In the genomic region with DNA sequence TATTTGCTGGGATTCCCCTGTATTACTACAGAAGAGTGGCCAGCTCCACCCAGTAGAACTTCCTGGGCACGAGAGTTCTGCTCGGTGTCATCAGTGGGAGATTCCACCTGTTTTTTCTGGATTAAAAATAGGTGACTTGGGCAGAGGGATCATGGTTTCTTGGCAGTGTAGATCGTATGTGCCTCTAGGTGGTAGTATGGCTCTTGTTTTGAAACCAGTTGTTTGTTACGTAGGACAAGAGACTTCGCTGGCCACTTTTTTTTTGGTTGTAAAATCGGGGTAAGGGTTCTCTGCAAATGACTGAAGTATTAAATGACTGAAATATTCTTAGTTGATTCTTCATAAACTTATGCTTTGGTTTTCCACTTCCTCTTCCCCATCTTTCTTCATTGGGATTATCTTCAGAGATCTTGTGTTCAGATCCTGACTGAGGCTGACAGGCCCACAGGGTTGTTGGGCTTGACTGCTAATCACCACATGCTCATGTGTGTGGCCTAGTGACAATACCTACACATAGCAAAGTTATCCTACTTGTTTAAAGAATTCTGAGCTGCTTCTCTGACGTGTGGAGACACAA, we compare ENCODE assay signal across 11 cellular contexts. TPM values are rescaled to one million over a fixed set of nuclear protein-coding genes. Genes with fewer than 3 reads are reported as not detected.
DNase-seq lines count a peak whose midpoint lies in the region; ATAC-seq, FAIRE-seq and TF ChIP-seq lines count a peak whose summit lies in the region.
"Had no signal": no experiment of that assay in that cellular context is flagged by ENCODE, and none has a peak within 500 bp of the region (broad histone marks: within the 10 kb centered on the region; RNA-seq: fewer than 3 reads in every experiment).

No MANE protein-coding gene starts in this region.

- no peak overlapping the region for H2AK9ac ChIP-seq in IMR-90 (replicated peaks; ENCODE audit: low read depth, low read length, poor library complexity)

- H3K27ac ChIP-seq in IMR-90 (ENCODE audit: insufficient read depth, low read length) = no peak overlapping the region
- no peak overlapping the region for H3K27ac ChIP-seq in brain microvascular endothelial cell
- H3K27ac ChIP-seq in HepG2 (ENCODE audit: extremely low read length, insufficient read depth, low read length) = no peak overlapping the region

- POLR2A ChIA-PET in IMR-90 (lab: Charles Lee; ENCODE audit: unreplicated experiment) = no interaction called here
- POLR2A ChIA-PET in HepG2 (lab: Yijun Ruan, JAX) = interaction anchor here (3.0 kb wide), 1 partner anchor 42 kb away, joined by 15 read pairs; no protein-coding TSS in a partner anchor

- H3K9me3 Mint-ChIP-seq in CD14-positive monocyte = no peaks in the 10 kb centered on the region
- H3K9me3 Mint-ChIP-seq in activated naive CD8-positive, alpha-beta T cell treated with anti-CD3 and anti-CD28 coated beads, Interleukin-2, amount 50 U/mL, for 24 hours = no peaks in the 10 kb centered on the region
- H3K9me3 Mint-ChIP-seq: stimulated activated naive B cell treated with anti-CD40 and anti-IgM and Interleukin-4, amounts not matched to agents 10 μg/mL and 1 μg/mL and 100 μg/mL, for 72 hours had no signal

- no peak overlapping the region for H2BK120ac ChIP-seq in IMR-90 (ENCODE audit: low read depth, low read length)

- no peak overlapping the region for H2BK20ac ChIP-seq in IMR-90 (ENCODE audit: low read depth, low read length)

- H3K4me2 ChIP-seq in IMR-90 (ENCODE audit: low read depth, low read length) (no peak overlapping the region), HepG2 (ENCODE audit: low read depth, low read length) (no peak overlapping the region)

- DNase-seq in CD14-positive monocyte (ENCODE audit: low spot score) (no peak), IMR-90 (peak; percentile 24), brain microvascular endothelial cell (peak; percentile 22), HepG2 (ENCODE audit: low spot score) (peak; percentile 18), NCI-H2227 (lab: John Stamatoyannopoulos, UW; ENCODE audit: unreplicated experiment) (no peak)
- DNase-seq in activated naive CD8-positive, alpha-beta T cell treated with anti-CD3 and anti-CD28 coated beads, Interleukin-2, amount 50 U/mL, for 24 hours = no peak
- DNase-seq: anterior cingulate cortex; stimulated activated naive B cell treated with anti-CD40 and anti-IgM and Interleukin-4, amounts not matched to agents 10 μg/mL and 1 μg/mL and 100 μg/mL, for 72 hours had no signal

- intact Hi-C loops in CD14-positive monocyte (cut with micrococcal nuclease) (loop anchor here in 1 of 2 donors (5.0 to 10.0 kb wide), 2 partner anchors 244 to 387 kb away; no protein-coding TSS in a partner anchor), IMR-90 (cut with micrococcal nuclease) (no loop called here), HepG2 (cut with micrococcal nuclease; ENCODE audit: unreplicated experiment) (loop anchor here (1.0 to 10.0 kb wide), 2 partner anchors 164 to 389 kb away; no protein-coding TSS in a partner anchor)

- no peak for FAIRE-seq in HepG2 (lab: Jason Lieb, UNC)
- FAIRE-seq: GM18507 had no signal

- no peaks in the 10 kb centered on the region for H3K79me1 ChIP-seq in IMR-90 (ENCODE audit: low read depth in 1 of 2, low read length in 2 of 2)

- H3K18ac ChIP-seq in IMR-90 (ENCODE audit: low read depth, low read length) = no peak overlapping the region

- CTCF ChIA-PET in IMR-90 (lab: Yijun Ruan, JAX) = interaction anchor here (0.7 kb wide), 1 partner anchor 242 kb away, joined by 4 read pairs; no protein-coding TSS in a partner anchor
- CTCF ChIA-PET in HepG2 (lab: Yijun Ruan, JAX; ENCODE audit: low intra/inter-chr PET ratio, low total read pairs) = interaction anchor here (1.0 to 1.5 kb wide), 3 partner anchors 243 to 389 kb away, joined by 3 to 7 read pairs (median 7); no protein-coding TSS in a partner anchor

- no peaks in the 10 kb centered on the region for H3K9me1 ChIP-seq in IMR-90 (ENCODE audit: insufficient read depth, low read length)

- H3K27me3 ChIP-seq in IMR-90 (ENCODE audit: control insufficient read depth, insufficient read depth, low read length) (peaks cover 12% of the 10 kb centered on the region), brain microvascular endothelial cell (replicated peaks) (peaks cover 2% of the 10 kb centered on the region), HepG2 (ENCODE audit: control insufficient read depth in 1 of 2, insufficient read depth in 2 of 2, low read length in 2 of 2) (peaks cover 0 to 11% of the 10 kb centered on the region in 2 experiments; a peak in 1 of 5 replicates)

- no peak overlapping the region for H2AFZ ChIP-seq in IMR-90 (replicated peaks; ENCODE audit: low read length, poor library complexity)
- H2AFZ ChIP-seq in HepG2 (ENCODE audit: low read length) = no peak overlapping the region

- TF ChIP-seq EP300 in HepG2 (IDR thresholded peaks at IDR 0.05; ENCODE audit: low read depth in 2 of 2, low read length in 2 of 2) = no peak
- no peak for TF ChIP-seq EP300 in HepG2 (CRISPR knock-in tag; IDR thresholded peaks at IDR 0.05; ENCODE audit: borderline replicate concordance)

- H2BK5ac ChIP-seq in IMR-90 (ENCODE audit: low read depth, low read length, poor library complexity, severe bottlenecking) = no peak overlapping the region

- H3K4me1 Mint-ChIP-seq in CD14-positive monocyte = peaks cover 12% of the 10 kb centered on the region
- H3K4me1 Mint-ChIP-seq in activated naive CD8-positive, alpha-beta T cell treated with anti-CD3 and anti-CD28 coated beads, Interleukin-2, amount 50 U/mL, for 24 hours = peaks cover 24% of the 10 kb centered on the region

- no peaks in the 10 kb centered on the region for H3K9me3 ChIP-seq in IMR-90 (ENCODE audit: control insufficient read depth, insufficient read depth, low read length)
- no peaks in the 10 kb centered on the region for H3K9me3 ChIP-seq in HepG2 (ENCODE audit: low read length)

- no peak overlapping the region for H4K5ac ChIP-seq in IMR-90 (ENCODE audit: low read depth, low read length)

- H3K79me2 ChIP-seq in HepG2 (ENCODE audit: insufficient read depth, low read length) = no peaks in the 10 kb centered on the region

- no peak overlapping the region for H3K23ac ChIP-seq in IMR-90 (ENCODE audit: low read depth, low read length)

- WGBS in IMR-90 (ENCODE audit: extremely low coverage in 2 of 2, insufficient read length in 1 of 2), 2 experiments = no CpG with 5 or more reads among the region's 7 CpGs
- WGBS in HepG2 (ENCODE audit: low lambda C conversion rate) = 16% methylated on average over 7 of the region's 7 CpGs

- H3K9ac ChIP-seq in IMR-90 (ENCODE audit: low read depth, low read length) (no peak overlapping the region), HepG2 (ENCODE audit: insufficient read depth, low read depth, low read length) (no peak overlapping the region)

- H4K91ac ChIP-seq in IMR-90 (ENCODE audit: insufficient read depth, low read depth, low read length) = no peak overlapping the region

- H3K4me1 ChIP-seq in IMR-90 (ENCODE audit: control insufficient read depth, insufficient read depth, low read length) (peaks cover 2% of the 10 kb centered on the region), HepG2 (ENCODE audit: insufficient read depth, low read length) (peaks cover 23% of the 10 kb centered on the region)

- dilution Hi-C loops in IMR-90 (cut with HindIII; ENCODE audit: low sequenced_read_pairs, unreplicated experiment) = loop anchor here (25.0 kb wide), 1 partner anchor 252 kb away; no protein-coding TSS in a partner anchor

- H3K27me3 Mint-ChIP-seq in CD14-positive monocyte (ENCODE audit: low read depth in 3 of 3) = peaks cover 0 to 4% (median 2%) of the 10 kb centered on the region in 3 donors
- H3K27me3 Mint-ChIP-seq in activated naive CD8-positive, alpha-beta T cell treated with anti-CD3 and anti-CD28 coated beads, Interleukin-2, amount 50 U/mL, for 24 hours = peaks cover 2% of the 10 kb centered on the region

- no peak for TF ChIP-seq POLR2A in IMR-90 (IDR thresholded peaks at IDR 0.05; ENCODE audit: low read depth, low read length)
- TF ChIP-seq POLR2A in HepG2 (IDR thresholded peaks at IDR 0.05; ENCODE audit: insufficient read depth in 1 of 2, low read depth in 2 of 2, low read length in 2 of 2) = no peak

- peak; percentile 18 for TF ChIP-seq CTCF in CD14-positive monocyte (IDR thresholded peaks at IDR 0.05)
- TF ChIP-seq CTCF in IMR-90 (conservative IDR thresholded peaks at IDR 0.05; ENCODE audit: low read depth, low read length) = peak; percentile 40; the same call in 1 of the 2 replicates
- peak; percentile 27 for TF ChIP-seq CTCF in brain microvascular endothelial cell (IDR thresholded peaks at IDR 0.05; ENCODE audit: low read depth, low read length, missing control alignments)
- peak; percentile 47 for TF ChIP-seq CTCF in HepG2 (CRISPR knock-in tag; IDR thresholded peaks at IDR 0.05)

- H3K4me3 ChIP-seq in IMR-90 (ENCODE audit: insufficient read depth, low read depth, low read length) (no peak overlapping the region), brain microvascular endothelial cell (ENCODE audit: low read depth, low read length) (no peak overlapping the region), HepG2 (replicated peaks in 1 of 3; ENCODE audit: insufficient read depth in 1 of 3, low read depth in 2 of 3, low read length in 3 of 3) (no peak overlapping the region)

- H2BK15ac ChIP-seq in IMR-90 (ENCODE audit: low read depth, low read length) = no peak overlapping the region

- H3K56ac ChIP-seq in IMR-90 (ENCODE audit: extremely low read depth, insufficient read depth, low read length) = no peak overlapping the region

- H4K8ac ChIP-seq in IMR-90 (ENCODE audit: low read depth in 2 of 2, low read length in 2 of 2) = no peak overlapping the region

- no TSS peak for BruUV-seq in IMR-90 (replicated peaks; lab: Mats Ljungman, UMichigan)
- no TSS peak for BruUV-seq in HepG2 (replicated peaks; lab: Mats Ljungman, UMichigan)

- no peak overlapping the region for H3K27ac Mint-ChIP-seq in CD14-positive monocyte
- no peak overlapping the region for H3K27ac Mint-ChIP-seq in activated naive CD8-positive, alpha-beta T cell treated with anti-CD3 and anti-CD28 coated beads, Interleukin-2, amount 50 U/mL, for 24 hours
- H3K27ac Mint-ChIP-seq: stimulated activated naive B cell treated with anti-CD40 and anti-IgM and Interleukin-4, amounts not matched to agents 10 μg/mL and 1 μg/mL and 100 μg/mL, for 72 hours had no signal

- no peaks in the 10 kb centered on the region for H3K36me3 ChIP-seq in IMR-90 (ENCODE audit: control insufficient read depth, insufficient read depth, low read length)
- no peaks in the 10 kb centered on the region for H3K36me3 ChIP-seq in brain microvascular endothelial cell (replicated peaks)
- H3K36me3 ChIP-seq in HepG2 (replicated peaks in 1 of 2; ENCODE audit: control insufficient read depth in 1 of 2, insufficient read depth in 2 of 2, low read length in 2 of 2) = no peaks in the 10 kb centered on the region

- no peak overlapping the region for H3K4ac ChIP-seq in IMR-90 (ENCODE audit: low read depth, low read length)

- TF ChIP-seq RAD21 in IMR-90 (IDR thresholded peaks at IDR 0.05; ENCODE audit: low read length) = peak; percentile 44
- no peak; the same call in 1 of the 2 replicates for TF ChIP-seq RAD21 in HepG2 (CRISPR knock-in tag; IDR thresholded peaks at IDR 0.05)

- no peaks in the 10 kb centered on the region for H4K20me1 ChIP-seq in IMR-90 (ENCODE audit: insufficient read depth, low read length)
- H4K20me1 ChIP-seq in HepG2 (ENCODE audit: insufficient read depth, low read length) = no peaks in the 10 kb centered on the region

- no peak overlapping the region for H3K14ac ChIP-seq in IMR-90 (replicated peaks; ENCODE audit: low read depth, low read length)

- H3K36me3 Mint-ChIP-seq in CD14-positive monocyte = no peaks in the 10 kb centered on the region
- no peaks in the 10 kb centered on the region for H3K36me3 Mint-ChIP-seq in activated naive CD8-positive, alpha-beta T cell treated with anti-CD3 and anti-CD28 coated beads, Interleukin-2, amount 50 U/mL, for 24 hours (ENCODE audit: low read depth)
- H3K36me3 Mint-ChIP-seq: stimulated activated naive B cell treated with anti-CD40 and anti-IgM and Interleukin-4, amounts not matched to agents 10 μg/mL and 1 μg/mL and 100 μg/mL, for 72 hours had no signal

- in situ Hi-C loops in IMR-90 (cut with MboI; ENCODE audit: low sequenced_read_pairs) (loop anchor here (5.0 kb wide), 1 partner anchor 387 kb away; no protein-coding TSS in a partner anchor), brain microvascular endothelial cell (cut with HindIII; ENCODE audit: low pct_ligation_motif_present, low sequenced_read_pairs) (loop anchor here (25.0 kb wide), 1 partner anchor 377 kb away; no protein-coding TSS in a partner anchor), HepG2 (cut with HindIII; ENCODE audit: extremely low pct_ligation_motif_present, low pct_unique_long_range_greater_than_20kb) (loop anchor here (5.0 to 25.0 kb wide), 2 partner anchors 242 to 1252 kb away; no protein-coding TSS in a partner anchor)

- H2AK5ac ChIP-seq in IMR-90 (ENCODE audit: low read depth, low read length) = no peak overlapping the region

- ATAC-seq in IMR-90 (ENCODE audit: low read depth) = no peak
- ATAC-seq in HepG2 = peak; percentile 47
- ATAC-seq in GM21360 (IDR thresholded peaks at IDR 0.05; ENCODE audit: unreplicated experiment) = no peak
- ATAC-seq in HG03159 (IDR thresholded peaks at IDR 0.05; ENCODE audit: unreplicated experiment) = no peak
- ATAC-seq in activated naive CD8-positive, alpha-beta T cell treated with anti-CD3 and anti-CD28 coated beads, Interleukin-2, amount 50 U/mL, for 24 hours = no peak
- ATAC-seq: stimulated activated naive B cell treated with anti-CD40 and anti-IgM and Interleukin-4, amounts not matched to agents 10 μg/mL and 1 μg/mL and 100 μg/mL, for 72 hours had no signal

- H3K4me3 Mint-ChIP-seq in CD14-positive monocyte = no peak overlapping the region
- H3K4me3 Mint-ChIP-seq in activated naive CD8-positive, alpha-beta T cell treated with anti-CD3 and anti-CD28 coated beads, Interleukin-2, amount 50 U/mL, for 24 hours = no peak overlapping the region
- H3K4me3 Mint-ChIP-seq: stimulated activated naive B cell treated with anti-CD40 and anti-IgM and Interleukin-4, amounts not matched to agents 10 μg/mL and 1 μg/mL and 100 μg/mL, for 72 hours had no signal

RNA-seq across cellular contexts. Expression of a gene that starts 43.8 kb away (rescaled TPM):
- polyA plus RNA-seq in CD14-positive monocyte = 100 to 1,000 TPM; 243 to 251 TPM
- 782 and 992 TPM in 2 replicates for total RNA-seq in IMR-90 (2012; rRNA removed)
- polyA plus RNA-seq in IMR-90 (2012; rRNA removed) = 725 and 739 TPM in 2 replicates
- 709 and 1,014 TPM in 2 replicates for polyA plus RNA-seq in IMR-90 (2012; cell fraction: cytosol; rRNA removed)
- polyA plus RNA-seq in IMR-90 (2012; cell fraction: nucleus; rRNA removed; ENCODE audit: low replicate concordance) = 487 and 886 TPM in 2 replicates
- total RNA-seq in HepG2 (2016; rRNA removed; fragmentation: Illumina TruSeq; extraction: Trizol) = 106 and 120 TPM in 2 replicates
- total RNA-seq in HepG2 (2016; cell fraction: cytosol; rRNA removed; fragmentation: Illumina TruSeq; extraction: Trizol; ENCODE audit: low read depth) = 50.7 and 51.7 TPM in 2 replicates
- 98.1 and 109 TPM in 2 replicates for total RNA-seq in HepG2 (2016; cell fraction: insoluble cytoplasmic fraction; rRNA removed; fragmentation: Illumina TruSeq; extraction: Trizol)
- 54.9 and 56.0 TPM in 2 replicates for total RNA-seq in HepG2 (2016; cell fraction: membrane; rRNA removed; fragmentation: Illumina TruSeq; extraction: Trizol)
- total RNA-seq in HepG2 (2016; cell fraction: nucleus; rRNA removed; fragmentation: Illumina TruSeq; extraction: Trizol) = 57.3 and 65.4 TPM in 2 replicates
- polyA plus RNA-seq in HepG2 (2011; rRNA removed) = 198 and 199 TPM in 2 replicates
- 187 and 226 TPM in 2 replicates for polyA plus RNA-seq in HepG2 (2011; cell fraction: cytosol; rRNA removed)
- polyA plus RNA-seq in HepG2 (2011; cell fraction: nucleus; rRNA removed) = 166 and 177 TPM in 2 replicates
- polyA plus RNA-seq in HepG2 (2012) = 117 and 122 TPM in 2 replicates
- 33.9 and 35.4 TPM in 2 replicates for polyA plus RNA-seq in HepG2 (2016; cell fraction: cytosol; fragmentation: Illumina TruSeq; extraction: Trizol; ENCODE audit: low read depth)
- 136 and 179 TPM in 2 replicates for polyA plus RNA-seq in HepG2 (2016; cell fraction: insoluble cytoplasmic fraction; fragmentation: Illumina TruSeq; extraction: Trizol; ENCODE audit: low read depth)
- polyA plus RNA-seq in HepG2 (2016; cell fraction: membrane; fragmentation: Illumina TruSeq; extraction: Trizol; ENCODE audit: low read depth) = 47.7 and 51.7 TPM in 2 replicates
- polyA plus RNA-seq in HepG2 (2016; cell fraction: nucleus; fragmentation: Illumina TruSeq; extraction: Trizol; ENCODE audit: insufficient read depth, low read depth) = 118 and 124 TPM in 2 replicates
- polyA minus RNA-seq in HepG2 (2011; rRNA and poly(A)+ RNA removed; ENCODE audit: low replicate concordance) = 149 and 296 TPM in 2 replicates
- polyA minus RNA-seq in HepG2 (2011; cell fraction: cytosol; rRNA and poly(A)+ RNA removed) = 111 and 136 TPM in 2 replicates
- polyA minus RNA-seq in HepG2 (2011; cell fraction: nucleus; rRNA and poly(A)+ RNA removed) = 82.2 and 96.2 TPM in 2 replicates

Comparison
In these comparisons a context has a peak if more than half of its experiments do, and no peak if none do; other contexts are left out.
1. DNase-seq: peak in IMR-90 (single experiment), brain microvascular endothelial cell (single experiment) and HepG2 (single experiment); none in CD14-positive monocyte (single experiment), NCI-H2227 (single experiment) and activated naive CD8-positive, alpha-beta T cell treated with anti-CD3 and anti-CD28 coated beads, Interleukin-2, amount 50 U/mL, for 24 hours (single experiment).
2. Peak in every context shown above with its lines, with median percentiles within 50 percentile points of each other: CTCF ChIP-seq.